Comparison of ENCODE assay signal across 25 cellular contexts in genomic region chr1:54640361-54640760, GRCh38. TPM values are rescaled to one million over a fixed set of nuclear protein-coding genes. Genes with fewer than 3 reads are reported as not detected.
"Had no signal": no experiment of that assay in that cellular context is flagged by ENCODE, and none has a peak within 500 bp of the region (broad histone marks: within the 10 kb centered on the region; RNA-seq: fewer than 3 reads in every experiment).

No MANE protein-coding gene starts in this region.

- H3K79me2 ChIP-seq: parathyroid adenoma had no signal

- H3K27me3 Mint-ChIP-seq: stimulated activated naive CD8-positive, alpha-beta T cell treated with anti-CD3 and anti-CD28 coated beads, Interleukin-15, amount 100 ng/mL, for 72 hours had no signal

- H3K4me1 Mint-ChIP-seq: memory B cell; naive B cell; nephron; stimulated activated naive B cell treated with anti-CD40 and anti-IgM and Interleukin-4, amounts not matched to agents 10 μg/mL and 1 μg/mL and 100 μg/mL, for 72 hours; stimulated activated naive CD8-positive, alpha-beta T cell treated with anti-CD3 and anti-CD28 coated beads, Interleukin-15, amount 100 ng/mL, for 72 hours had no signal

- H3K27ac Mint-ChIP-seq: memory B cell; mesothelial cell of epicardium; naive B cell; nephron; stimulated activated naive B cell treated with anti-CD40 and anti-IgM and Interleukin-4, amounts not matched to agents 10 μg/mL and 1 μg/mL and 100 μg/mL, for 72 hours; stimulated activated naive CD8-positive, alpha-beta T cell treated with anti-CD3 and anti-CD28 coated beads, Interleukin-15, amount 100 ng/mL, for 72 hours had no signal

- H3K4me3 Mint-ChIP-seq: memory B cell; mesothelial cell of epicardium; naive B cell; nephron; stimulated activated naive B cell treated with anti-CD40 and anti-IgM and Interleukin-4, amounts not matched to agents 10 μg/mL and 1 μg/mL and 100 μg/mL, for 72 hours; stimulated activated naive CD8-positive, alpha-beta T cell treated with anti-CD3 and anti-CD28 coated beads, Interleukin-15, amount 100 ng/mL, for 72 hours had no signal

- H3K36me3 Mint-ChIP-seq: memory B cell had no signal

- H3K36me3 ChIP-seq: lower lobe of right lung had no signal

- H3K27ac ChIP-seq: coronary artery, dorsolateral prefrontal cortex, heart left ventricle, left ventricle myocardium inferior, lower lobe of right lung, parathyroid adenoma, sigmoid colon, skin epidermis, testis had no signal

- DNase-seq: dorsolateral prefrontal cortex; effector CD8-positive, alpha-beta T cell; foreskin melanocyte; heart left ventricle; islet precursor cell; left ventricle myocardium inferior; lower lobe of right lung; naive B cell; sigmoid colon; stimulated activated CD4-positive, alpha-beta T cell treated with anti-CD3 and anti-CD28 coated beads, Interleukin-2, amount 100 ng/mL, for 24 hours; stimulated activated CD4-positive, alpha-beta T cell treated with anti-CD3 and anti-CD28 coated beads, Interleukin-4, amount 100 ng/mL, for 4 hours; stimulated activated naive B cell treated with anti-CD40 and anti-IgM and Interleukin-4, amounts not matched to agents 10 μg/mL and 1 μg/mL and 100 μg/mL, for 72 hours; stimulated activated naive CD8-positive, alpha-beta T cell treated with anti-CD3 and anti-CD28 coated beads, Interleukin-15, amount 100 ng/mL, for 72 hours; testis had no signal

- H2AFZ ChIP-seq: parathyroid adenoma had no signal

- ATAC-seq: heart left ventricle; lower lobe of right lung; stimulated activated naive B cell treated with anti-CD40 and anti-IgM and Interleukin-4, amounts not matched to agents 10 μg/mL and 1 μg/mL and 100 μg/mL, for 72 hours; stimulated activated naive CD8-positive, alpha-beta T cell treated with anti-CD3 and anti-CD28 coated beads, Interleukin-15, amount 100 ng/mL, for 72 hours had no signal

- H3K9ac ChIP-seq: parathyroid adenoma had no signal

- H3K4me1 ChIP-seq: left ventricle myocardium inferior, lower lobe of right lung, parathyroid adenoma, testis, tibial nerve had no signal

- H3K27me3 ChIP-seq: dorsolateral prefrontal cortex, heart left ventricle, sigmoid colon, testis, tibial nerve had no signal

- H3K9me3 ChIP-seq: testis had no signal

- H3K4me3 ChIP-seq: coronary artery, dorsolateral prefrontal cortex, heart left ventricle, left ventricle myocardium inferior, lower lobe of right lung, sigmoid colon, skin epidermis, testis, tibial nerve had no signal

RNA-seq across cellular contexts. Expression of gene MROH7, which starts 1.2 kb away (rescaled TPM):
- total RNA-seq: glomerular endothelial cell, pulmonary artery endothelial cell had no signal

RNA-seq across cellular contexts. Expression of gene FAM151A, which starts 17.0 kb away (rescaled TPM):
- total RNA-seq: cerebellum, dorsolateral prefrontal cortex, glomerular endothelial cell, lower lobe of right lung, mesothelial cell of epicardium, pulmonary artery endothelial cell, sigmoid colon, tibial nerve, ureter had no signal
